8 cellular contexts compared by ENCODE assay signal in the genomic region with DNA sequence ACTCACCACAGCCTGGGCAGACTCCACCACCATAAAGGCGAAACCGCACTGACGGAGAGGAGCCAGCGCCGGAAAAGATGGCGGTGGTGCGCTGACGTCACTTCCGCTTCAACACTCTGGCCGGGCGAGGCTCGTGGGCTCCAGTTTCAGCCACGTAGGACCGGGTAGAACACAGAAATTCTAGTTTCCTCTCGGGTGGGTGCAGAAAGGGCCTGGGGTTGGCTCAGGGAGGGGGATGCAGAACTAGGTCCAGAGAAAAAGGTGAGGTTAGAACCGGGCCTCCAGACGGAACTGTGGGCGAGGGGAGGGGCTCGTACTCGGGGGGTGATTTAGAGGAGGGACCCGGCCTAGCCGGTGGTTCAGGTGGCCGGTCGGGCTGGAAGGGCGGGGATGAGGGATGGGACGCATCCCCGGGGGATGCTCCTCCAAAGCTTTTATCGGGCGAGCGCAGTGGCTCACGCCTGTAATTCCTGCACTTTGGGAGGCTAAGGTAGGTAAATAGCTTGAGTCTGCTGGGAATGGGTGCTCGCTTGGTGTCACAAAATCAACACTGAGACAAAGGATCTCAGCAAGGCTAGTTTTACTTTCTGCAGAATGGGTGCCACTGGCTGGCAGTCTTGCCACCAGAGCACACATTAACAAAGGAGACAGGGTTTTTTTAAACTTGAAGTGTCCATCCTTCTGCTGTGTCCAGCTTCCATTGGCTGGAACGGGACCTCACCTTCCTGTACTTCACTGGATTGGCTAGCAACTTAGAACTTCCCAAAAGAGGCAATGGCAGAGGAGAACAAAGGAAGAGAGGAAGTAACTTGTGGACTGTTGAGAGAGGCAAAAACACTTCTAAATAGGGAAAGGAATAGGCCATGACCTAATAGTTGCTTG. TPM values are rescaled to one million over a fixed set of nuclear protein-coding genes. Genes with fewer than 3 reads are reported as not detected.
DNase-seq lines count a peak whose midpoint lies in the region; ATAC-seq, FAIRE-seq and TF ChIP-seq lines count a peak whose summit lies in the region.

A gene (minus strand): TSS at position 77 of the 882 bp plus-strand sequence. CDS start 1,776 bp downstream, outside the sequence.

- peaks cover 9 to 13% of the 10 kb centered on the region in 2 donors for H3K4me1 ChIP-seq in kidney (ENCODE audit: control insufficient read depth in 1 of 2, insufficient read depth in 1 of 2, low read depth in 1 of 2, low read length in 2 of 2)

- H3K9ac ChIP-seq in kidney (ENCODE audit: low read length in 2 of 2) = peak within 1 kb of the TSS; percentile 74 to 98

- peak; percentile 58 for ATAC-seq in GM18873 (IDR thresholded peaks at IDR 0.05; ENCODE audit: low FRiP score, unreplicated experiment)
- peak; percentile 79 for ATAC-seq in HG03196 (IDR thresholded peaks at IDR 0.05; ENCODE audit: unreplicated experiment)

- peaks cover 12 to 17% of the 10 kb centered on the region in 2 donors for H3K36me3 ChIP-seq in kidney (ENCODE audit: control insufficient read depth in 1 of 2, insufficient read depth in 2 of 2, low read length in 2 of 2)

- TF ChIP-seq CTCF in kidney (IDR thresholded peaks at IDR 0.05; ENCODE audit: borderline replicate concordance, extremely low read depth, insufficient read depth) = no peak

- DNase-seq in NCI-H446 (lab: John Stamatoyannopoulos, UW) (peak; percentile 77 to 91), cerebellar cortex (ENCODE audit: low spot score) (peak; percentile 88), kidney (peak; percentile 94)
- DNase-seq in activated CD4-positive, CD25-positive, alpha-beta regulatory T cell treated with anti-CD3 and anti-CD28 coated beads, Interleukin-2, amount 50 U/mL, for 72 hours = peak; percentile 83
- DNase-seq in stimulated activated CD4-positive, alpha-beta T cell treated with anti-CD3 and anti-CD28 coated beads, Interleukin-15, amount 100 ng/mL, for 1 hour (ENCODE audit: low read depth in 1 of 2, low spot score in 1 of 2) = peak; percentile 72 to 75

- intact Hi-C loops in kidney (cut with DNase I) = loop anchor here (10.0 kb wide), 1 partner anchor 163 kb away; no protein-coding TSS in a partner anchor

- H3K27ac ChIP-seq in kidney (ENCODE audit: low read depth in 2 of 2, low read length in 2 of 2) = peak within 1 kb of the TSS; percentile 91 to 98

- FAIRE-seq in A204.1 (lab: Jason Lieb, UNC) (peak; percentile 61), kidney (lab: Jason Lieb, UNC) (no peak)

- no peaks in the 10 kb centered on the region for H3K9me3 ChIP-seq in kidney (ENCODE audit: control insufficient read depth in 1 of 2, low read length in 2 of 2)

- H3K4me3 ChIP-seq in kidney (ENCODE audit: low read length in 2 of 2) = peak within 1 kb of the TSS; percentile 91 to 100

RNA-seq across cellular contexts. Expression of the gene that starts here (rescaled TPM):
- total RNA-seq in kidney = 35.5 TPM
- 13.3 TPM for polyA plus RNA-seq in kidney (ENCODE audit: insufficient read depth, low read depth, low replicate concordance)

Comparison
In these comparisons a context has a peak if more than half of its experiments do, and no peak if none do; other contexts are left out.
1. Peak in every context shown above with its lines: DNase-seq, ATAC-seq, H3K4me3 ChIP-seq and H3K27ac ChIP-seq.